In the genomic region with DNA sequence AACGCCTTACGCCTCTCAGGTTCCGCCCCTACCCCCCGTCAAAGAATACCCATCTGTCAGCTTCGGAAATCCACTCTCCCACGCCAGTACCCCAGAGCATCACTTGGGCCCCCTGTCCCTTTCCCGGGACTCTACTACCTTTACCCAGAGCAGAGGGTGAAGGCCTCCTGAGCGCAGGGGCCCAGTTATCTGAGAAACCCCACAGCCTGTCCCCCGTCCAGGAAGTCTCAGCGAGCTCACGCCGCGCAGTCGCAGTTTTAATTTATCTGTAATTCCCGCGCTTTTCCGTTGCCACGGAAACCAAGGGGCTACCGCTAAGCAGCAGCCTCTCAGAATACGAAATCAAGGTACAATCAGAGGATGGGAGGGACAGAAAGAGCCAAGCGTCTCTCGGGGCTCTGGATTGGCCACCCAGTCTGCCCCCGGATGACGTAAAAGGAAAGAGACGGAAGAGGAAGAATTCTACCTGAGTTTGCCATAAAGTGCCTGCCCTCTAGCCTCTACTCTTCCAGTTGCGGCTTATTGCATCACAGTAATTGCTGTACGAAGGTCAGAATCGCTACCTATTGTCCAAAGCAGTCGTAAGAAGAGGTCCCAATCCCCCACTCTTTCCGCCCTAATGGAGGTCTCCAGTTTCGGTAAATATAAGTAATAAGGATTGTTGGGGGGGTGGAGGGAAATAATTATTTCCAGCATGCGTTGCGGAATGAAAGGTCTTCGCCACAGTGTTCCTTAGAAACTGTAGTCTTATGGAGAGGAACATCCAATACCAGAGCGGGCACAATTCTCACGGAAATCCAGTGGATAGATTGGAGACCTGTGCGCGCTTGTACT, we compare ENCODE assay signal across 8 cellular contexts. TPM values are rescaled to one million over a fixed set of nuclear protein-coding genes. Genes with fewer than 3 reads are reported as not detected.
A peak's percentile ranks its signal among the peaks of the same experiment; 100 is the strongest.
DNase-seq lines count a peak whose midpoint lies in the region; ATAC-seq, FAIRE-seq and TF ChIP-seq lines count a peak whose summit lies in the region.

BRCA1 (minus strand) TSS at position 232 of the 834 bp plus-strand sequence. CDS start 1,268 bp downstream, outside the sequence.

- H3K36me3 ChIP-seq in adrenal gland (replicated peaks in 1 of 2) (no peaks in the 10 kb centered on the region), heart right ventricle (peaks cover 0 to 8% (median 0%) of the 10 kb centered on the region in 9 donors), upper lobe of right lung (no peaks in the 10 kb centered on the region)

- peaks cover 20 to 37% (median 31%) of the 10 kb centered on the region in 3 donors for H3K4me1 Mint-ChIP-seq in T-cell

- peak; percentile 86 for FAIRE-seq in GM12891 (lab: Jason Lieb, UNC)

- H3K9me3 ChIP-seq in adrenal gland (replicated peaks in 1 of 3) (no peaks in the 10 kb centered on the region), heart right ventricle (no peaks in the 10 kb centered on the region), upper lobe of right lung (no peaks in the 10 kb centered on the region)

- 1 to 3% (median 2%) methylated on average over 31 to 38 of the region's 38 CpGs for WGBS in adrenal gland, 4 donors
- WGBS in heart right ventricle, 2 donors: 3% methylated on average over 38 of the region's 38 CpGs

- intact Hi-C loops in adrenal gland (cut with DNase I) (no loop called here), heart right ventricle (cut with DNase I) (loop anchor here in 7 of 10 donors (2.0 to 10.0 kb wide), 3 partner anchors 45 to 101 kb away; partner anchors contain the start of genes NBR1 (in 5 of the 7), RND2 (in 5 of the 7) and VAT1 (in 5 of the 7)), posterior cingulate gyrus (cut with DNase I) (loop anchor here (5.0 kb wide), 1 partner anchor 47 kb away; the partner anchor contains the start of gene NBR1), upper lobe of right lung (cut with DNase I) (no loop called here)

- no peak for TF ChIP-seq CTCF in adrenal gland (IDR thresholded peaks at IDR 0.05)
- no peak for TF ChIP-seq CTCF in heart right ventricle (IDR thresholded peaks at IDR 0.05)
- no peak for TF ChIP-seq CTCF in upper lobe of right lung (IDR thresholded peaks at IDR 0.05)

- H3K27me3 ChIP-seq in adrenal gland (no peaks in the 10 kb centered on the region), heart right ventricle (no peaks in the 10 kb centered on the region), upper lobe of right lung (no peaks in the 10 kb centered on the region)

- no peaks in the 10 kb centered on the region for H3K27me3 Mint-ChIP-seq in T-cell

- peak; percentile 94 for DNase-seq in GM12891 (ENCODE audit: insufficient read length, low spot score)
- DNase-seq in NCI-H1436 treated with DMSO at 0.1 percent for 48 hours (lab: John Stamatoyannopoulos, UW): peak; percentile 99
- peak; percentile 82 to 97 (median 93) for DNase-seq in T-cell
- DNase-seq in adrenal gland: peak; percentile 92 to 98 (median 96)
- DNase-seq in heart right ventricle: peak; percentile 78 to 94
- peak; percentile 73 to 98 (median 87) for DNase-seq in posterior cingulate gyrus
- DNase-seq in upper lobe of right lung: peak; percentile 92

- CTCF ChIA-PET in T-cell (lab: Charles Lee): interaction anchor here (0.5 to 1.2 kb wide), 4 partner anchors 23 to 351 kb away, joined by 3 to 11 read pairs (median 4); no protein-coding TSS in a partner anchor

- TF ChIP-seq POLR2A in GM12891 (IDR thresholded peaks at IDR 0.05; ENCODE audit: low read depth, low read length): peak; percentile 82; the same call in 1 of the 2 replicates
- TF ChIP-seq POLR2A in adrenal gland (IDR thresholded peaks at IDR 0.05): peak in 1 of 2 donors; percentile 54

- POLR2A ChIA-PET in T-cell (lab: Charles Lee): interaction anchor here (0.6 kb wide), 2 partner anchors 10 to 127 kb away, joined by 3 to 4 read pairs; partner anchors contain the start of gene RPL27 (in 1 of the 2)

- peaks cover 7% of the 10 kb centered on the region for H3K36me3 Mint-ChIP-seq in T-cell

- peak within 1 kb of the TSS; percentile 84 to 96 (median 96) for H3K4me3 Mint-ChIP-seq in T-cell

- H3K27ac ChIP-seq in adrenal gland: peak within 1 kb of the TSS in 4 of 5 donors; percentile 67 to 89 (median 73)
- peak within 1 kb of the TSS in 9 of 10 donors; percentile 63 to 89 (median 79) for H3K27ac ChIP-seq in heart right ventricle
- H3K27ac ChIP-seq in upper lobe of right lung: peak within 1 kb of the TSS; percentile 88

- peak within 1 kb of the TSS; percentile 82 to 87 for H3K27ac Mint-ChIP-seq in T-cell

- no peaks in the 10 kb centered on the region for H3K9me3 Mint-ChIP-seq in T-cell

- ATAC-seq in HG02840 (IDR thresholded peaks at IDR 0.05; ENCODE audit: low FRiP score, unreplicated experiment) (peak; percentile 95), T-cell (replicated peaks in 1 of 4) (peak; percentile 100), heart right ventricle (peak; percentile 95 to 100 (median 100)), upper lobe of right lung (peak; percentile 99)

- H3K4me1 ChIP-seq in adrenal gland (replicated peaks in 1 of 2) (peaks cover 15 to 17% of the 10 kb centered on the region in 2 donors), heart right ventricle (peaks cover 3 to 42% (median 28%) of the 10 kb centered on the region in 9 donors), upper lobe of right lung (peaks cover 24% of the 10 kb centered on the region)

- H3K4me3 ChIP-seq in adrenal gland (peak within 1 kb of the TSS; percentile 5 to 81 (median 42)), heart right ventricle (peak within 1 kb of the TSS; percentile 36 to 79 (median 65)), upper lobe of right lung (peak within 1 kb of the TSS; percentile 77)

TF ChIP-seq in GM12891, 5 proteins besides CTCF, POLR2A, EP300 and RAD21:
- TF ChIP-seq TAF1 (IDR thresholded peaks at IDR 0.05; ENCODE audit: low read depth, low read length) (peak; percentile 90), POLR2AphosphoS5 (IDR thresholded peaks at IDR 0.05; ENCODE audit: low read depth, low read length) (peak; percentile 93), SPI1 (IDR thresholded peaks at IDR 0.05; ENCODE audit: low read depth, low read length) (no peak), PAX5 (IDR thresholded peaks at IDR 0.05; ENCODE audit: insufficient read depth, low read length, severe bottlenecking) (no peak)

RNA-seq across cellular contexts. Expression of gene BRCA1, which starts in this region (rescaled TPM):
- 19.3 TPM for polyA plus RNA-seq in GM12891 (2012; ENCODE audit: low read depth, missing spikeins)
- total RNA-seq in T-cell (1 to 10 TPM; 2.8 to 5.5 (median 4.2) TPM), adrenal gland (10 to 100 TPM in 1 of 8 donors, 1 to 10 TPM in 7; 1.9 to 10.4 (median 4.8) TPM), heart right ventricle (10 to 100 TPM in 3 of 10 donors, 1 to 10 TPM in 7; 4.1 to 12.0 (median 8.2) TPM), upper lobe of right lung (4.0 TPM)
- polyA plus RNA-seq in adrenal gland (1 to 10 TPM; 1.1 to 3.4 (median 2.3) TPM), heart right ventricle (1 to 10 TPM; 2.2 to 3.1 TPM)

Comparison
In these comparisons a context has a peak if more than half of its experiments do, and no peak if none do; other contexts are left out.
1. Peak in every context shown above with its lines: DNase-seq, ATAC-seq, H3K4me3 ChIP-seq and H3K27ac ChIP-seq.
2. intact Hi-C loops: an anchor here in heart right ventricle (2.0 to 10.0 kb wide) and posterior cingulate gyrus (5.0 kb wide); none called in adrenal gland and upper lobe of right lung.